ENCODE assay signal across 21 cellular contexts in genomic region chr4:105634402-105634801, GRCh38.
DNase-seq lines count a peak whose midpoint lies in the region; ATAC-seq and TF ChIP-seq lines count a peak whose summit lies in the region.
"Had no signal": no experiment of that assay in that cellular context is flagged by ENCODE, and none has a peak within 500 bp of the region (broad histone marks: within the 10 kb centered on the region; RNA-seq: fewer than 3 reads in every experiment).

No MANE protein-coding gene starts in this region.

- peak overlapping the region in 10 of 12 donors; percentile 34 to 66 (median 55) for H3K27ac ChIP-seq in heart left ventricle
- H3K27ac ChIP-seq in right atrium auricular region = no peak overlapping the region
- peak overlapping the region; percentile 95 for H3K27ac ChIP-seq in VCaP
- H3K27ac ChIP-seq in upper lobe of right lung = peak overlapping the region; percentile 14
- H3K27ac ChIP-seq in brain microvascular endothelial cell = no peak overlapping the region
- H3K27ac ChIP-seq: parathyroid adenoma, PC-9 had no signal

- CTCF ChIA-PET in activated naive CD4-positive, alpha-beta T cell treated with anti-CD3 and anti-CD28 coated beads, Interleukin-2, amount 10 ng/mL, durations not matched to agents 7 days and 5 days (lab: Charles Lee) = no interaction called here

- 10 to 14% (median 13%) methylated on average over 1 of the region's 1 CpG for WGBS in heart left ventricle, 4 donors

- H3K27me3 ChIP-seq in heart left ventricle (no peaks in the 10 kb centered on the region), right atrium auricular region (no peaks in the 10 kb centered on the region), upper lobe of right lung (no peaks in the 10 kb centered on the region), brain microvascular endothelial cell (replicated peaks) (no peaks in the 10 kb centered on the region)
- H3K27me3 ChIP-seq: upper lobe of left lung had no signal

- TF ChIP-seq POLR2A in heart left ventricle (IDR thresholded peaks at IDR 0.05) = no peak

- H3K4me1 ChIP-seq in heart left ventricle (peaks cover 0 to 54% (median 29%) of the 10 kb centered on the region in 12 donors), right atrium auricular region (peaks cover 0 to 30% of the 10 kb centered on the region in 2 donors), upper lobe of right lung (peaks cover 17% of the 10 kb centered on the region)
- H3K4me1 ChIP-seq: parathyroid adenoma had no signal

- DNase-seq in heart left ventricle = no peak
- DNase-seq in right atrium auricular region (ENCODE audit: low spot score) = no peak
- no peak for DNase-seq in upper lobe of right lung
- no peak for DNase-seq in NCI-H2227 treated with DMSO at 0.1 percent for 48 hours (lab: John Stamatoyannopoulos, UW)
- DNase-seq in brain microvascular endothelial cell = no peak
- DNase-seq in activated naive CD4-positive, alpha-beta T cell treated with anti-CD3 and anti-CD28 coated beads, Interleukin-2, amount 10 ng/mL, durations not matched to agents 7 days and 5 days = no peak
- DNase-seq: activated CD4-positive, alpha-beta memory T cell treated with anti-CD3 and anti-CD28 coated beads, Interleukin-2, amount 10 ng/mL, durations not matched to agents 7 days and 5 days; activated CD4-positive, CD25-positive, alpha-beta regulatory T cell; activated T-cell treated with anti-CD3 and anti-CD28 coated beads, Interleukin-2, amount 50 U/mL, for 1 hour; GDM1; glutamatergic neuron; naive B cell; NCI-H2107; PC-9; stimulated activated CD4-positive, alpha-beta T cell treated with anti-CD3 and anti-CD28 coated beads, Interleukin-2, amount 100 ng/mL, for 24 hours; upper lobe of left lung had no signal

- H3K36me3 Mint-ChIP-seq in activated naive CD4-positive, alpha-beta T cell treated with anti-CD3 and anti-CD28 coated beads, Interleukin-2, amount 10 ng/mL, durations not matched to agents 7 days and 5 days = no peaks in the 10 kb centered on the region
- H3K36me3 Mint-ChIP-seq: activated naive CD4-positive, alpha-beta T cell treated with anti-CD3 and anti-CD28 coated beads, Interleukin-2, amount 50 U/mL, for 72 hours; naive B cell had no signal

- no peak overlapping the region for H3K4me3 Mint-ChIP-seq in activated naive CD4-positive, alpha-beta T cell treated with anti-CD3 and anti-CD28 coated beads, Interleukin-2, amount 10 ng/mL, durations not matched to agents 7 days and 5 days
- H3K4me3 Mint-ChIP-seq: activated CD4-positive, alpha-beta memory T cell treated with anti-CD3 and anti-CD28 coated beads, Interleukin-2, amount 10 ng/mL, durations not matched to agents 7 days and 5 days; naive B cell; stimulated activated naive CD8-positive, alpha-beta T cell treated with anti-CD3 and anti-CD28 coated beads, Interleukin-15, Interleukin-2, amounts not matched to agents 100 ng/mL and 50 ng/mL, for 24 hours had no signal

- in situ Hi-C loops in brain microvascular endothelial cell (cut with HindIII; ENCODE audit: low pct_ligation_motif_present, low sequenced_read_pairs) = no loop called here

- no peaks in the 10 kb centered on the region for H3K9me3 Mint-ChIP-seq in activated naive CD4-positive, alpha-beta T cell treated with anti-CD3 and anti-CD28 coated beads, Interleukin-2, amount 10 ng/mL, durations not matched to agents 7 days and 5 days
- H3K9me3 Mint-ChIP-seq: activated CD4-positive, alpha-beta memory T cell treated with anti-CD3 and anti-CD28 coated beads, Interleukin-2, amount 10 ng/mL, durations not matched to agents 7 days and 5 days; activated naive CD4-positive, alpha-beta T cell treated with anti-CD3 and anti-CD28 coated beads, Interleukin-2, amount 50 U/mL, for 72 hours; naive B cell; stimulated activated naive CD8-positive, alpha-beta T cell treated with anti-CD3 and anti-CD28 coated beads, Interleukin-15, Interleukin-2, amounts not matched to agents 100 ng/mL and 50 ng/mL, for 24 hours had no signal

- H3K4me1 Mint-ChIP-seq in activated naive CD4-positive, alpha-beta T cell treated with anti-CD3 and anti-CD28 coated beads, Interleukin-2, amount 10 ng/mL, durations not matched to agents 7 days and 5 days = no peaks in the 10 kb centered on the region
- H3K4me1 Mint-ChIP-seq: activated CD4-positive, alpha-beta memory T cell treated with anti-CD3 and anti-CD28 coated beads, Interleukin-2, amount 10 ng/mL, durations not matched to agents 7 days and 5 days had no signal

- ATAC-seq in heart left ventricle (peak in 1 of 4 donors; percentile 62), HG02884 (IDR thresholded peaks at IDR 0.05; ENCODE audit: unreplicated experiment) (peak; percentile 38), upper lobe of right lung (no peak)
- ATAC-seq: activated naive CD4-positive, alpha-beta T cell treated with anti-CD3 and anti-CD28 coated beads, Interleukin-2, amount 50 U/mL, for 72 hours had no signal

- TF ChIP-seq CTCF in heart left ventricle (IDR thresholded peaks at IDR 0.05) (no peak), right atrium auricular region (IDR thresholded peaks at IDR 0.05) (no peak), VCaP (conservative IDR thresholded peaks at IDR 0.05) (no peak), upper lobe of right lung (IDR thresholded peaks at IDR 0.05) (no peak), brain microvascular endothelial cell (IDR thresholded peaks at IDR 0.05; ENCODE audit: low read depth, low read length, missing control alignments) (no peak)

- H3K36me3 ChIP-seq in heart left ventricle = no peaks in the 10 kb centered on the region
- H3K36me3 ChIP-seq in right atrium auricular region = no peaks in the 10 kb centered on the region
- H3K36me3 ChIP-seq in upper lobe of right lung = no peaks in the 10 kb centered on the region
- H3K36me3 ChIP-seq in brain microvascular endothelial cell (replicated peaks) = no peaks in the 10 kb centered on the region
- H3K36me3 ChIP-seq: upper lobe of left lung had no signal

- peaks cover 4% of the 10 kb centered on the region for H3K27me3 Mint-ChIP-seq in activated naive CD4-positive, alpha-beta T cell treated with anti-CD3 and anti-CD28 coated beads, Interleukin-2, amount 10 ng/mL, durations not matched to agents 7 days and 5 days
- H3K27me3 Mint-ChIP-seq: naive B cell had no signal

- H3K4me3 ChIP-seq in heart left ventricle (no peak overlapping the region), right atrium auricular region (no peak overlapping the region), upper lobe of right lung (no peak overlapping the region), brain microvascular endothelial cell (ENCODE audit: low read depth, low read length) (no peak overlapping the region)
- H3K4me3 ChIP-seq: PC-9, upper lobe of left lung had no signal

- no peaks in the 10 kb centered on the region for H3K9me3 ChIP-seq in heart left ventricle
- no peaks in the 10 kb centered on the region for H3K9me3 ChIP-seq in right atrium auricular region
- no peaks in the 10 kb centered on the region for H3K9me3 ChIP-seq in upper lobe of right lung
- H3K9me3 ChIP-seq: upper lobe of left lung had no signal

- no peak overlapping the region for H3K27ac Mint-ChIP-seq in activated naive CD4-positive, alpha-beta T cell treated with anti-CD3 and anti-CD28 coated beads, Interleukin-2, amount 10 ng/mL, durations not matched to agents 7 days and 5 days
- H3K27ac Mint-ChIP-seq: activated CD4-positive, alpha-beta memory T cell treated with anti-CD3 and anti-CD28 coated beads, Interleukin-2, amount 10 ng/mL, durations not matched to agents 7 days and 5 days; activated naive CD4-positive, alpha-beta T cell treated with anti-CD3 and anti-CD28 coated beads, Interleukin-2, amount 50 U/mL, for 72 hours; naive B cell; stimulated activated naive CD8-positive, alpha-beta T cell treated with anti-CD3 and anti-CD28 coated beads, Interleukin-15, Interleukin-2, amounts not matched to agents 100 ng/mL and 50 ng/mL, for 24 hours had no signal

- intact Hi-C loops in heart left ventricle (cut with DNase I) = no loop called here
- intact Hi-C loops in upper lobe of right lung (cut with DNase I) = no loop called here

Comparison
In these comparisons a context has a peak if more than half of its experiments do, and no peak if none do; other contexts are left out.
1. H3K27ac ChIP-seq: peak in heart left ventricle (10 of 12), VCaP (single experiment) and upper lobe of right lung (single experiment); none in right atrium auricular region (0 of 2) and brain microvascular endothelial cell (single experiment).